Comparison of ENCODE assay signal across 1 cellular context in the genomic region with DNA sequence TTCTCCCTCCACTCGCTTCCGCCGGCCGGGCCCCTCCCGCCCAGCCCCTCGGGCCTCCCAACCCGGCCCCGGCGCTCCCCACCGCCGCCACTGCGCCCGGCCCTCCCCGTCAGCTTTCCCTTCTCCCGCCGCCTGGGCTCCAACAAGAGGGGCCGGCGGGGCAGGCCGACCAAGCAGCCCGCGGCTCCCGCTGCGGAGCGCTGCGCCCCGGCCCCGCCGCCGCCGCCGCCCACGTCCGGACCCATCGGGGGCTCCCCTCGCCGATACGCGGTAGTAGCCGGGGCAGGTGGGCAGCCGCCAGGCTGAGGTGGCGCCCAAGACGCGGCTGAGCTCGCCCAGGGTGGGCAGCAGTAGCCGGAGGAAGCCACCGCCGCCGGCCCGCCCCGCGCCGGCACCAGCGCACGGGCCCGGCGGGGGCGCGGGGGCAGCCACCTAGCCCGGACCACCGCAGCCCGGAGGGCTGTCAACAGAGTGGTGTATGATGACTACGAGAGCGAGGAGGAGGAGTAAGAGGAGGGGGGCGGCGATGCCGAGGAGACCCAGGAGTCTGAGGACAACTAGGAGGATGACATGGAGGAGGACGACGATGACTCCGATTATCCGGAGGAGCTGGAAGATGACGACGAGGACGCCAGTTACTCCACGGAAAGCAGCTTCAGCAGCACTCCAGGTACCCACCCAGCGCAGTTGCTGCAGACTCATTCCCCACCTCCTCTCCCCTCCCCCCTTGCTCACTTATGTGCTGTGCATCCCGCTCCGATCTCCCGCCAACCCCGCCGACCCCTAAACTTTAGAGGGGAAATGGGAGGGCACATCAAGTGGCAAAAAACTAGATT.
TF ChIP-seq lines count a peak whose summit lies in the region.

No MANE protein-coding gene starts in this region.

TF ChIP-seq in K562, 482 proteins besides CTCF, POLR2A, EP300 and RAD21 (continued from another document):
- TF ChIP-seq, protein P1, sequence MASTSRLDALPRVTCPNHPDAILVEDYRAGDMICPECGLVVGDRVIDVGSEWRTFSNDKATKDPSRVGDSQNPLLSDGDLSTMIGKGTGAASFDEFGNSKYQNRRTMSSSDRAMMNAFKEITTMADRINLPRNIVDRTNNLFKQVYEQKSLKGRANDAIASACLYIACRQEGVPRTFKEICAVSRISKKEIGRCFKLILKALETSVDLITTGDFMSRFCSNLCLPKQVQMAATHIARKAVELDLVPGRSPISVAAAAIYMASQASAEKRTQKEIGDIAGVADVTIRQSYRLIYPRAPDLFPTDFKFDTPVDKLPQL (IDR thresholded peaks at IDR 0.05; ENCODE audit: extremely low read depth, insufficient read length): no peak
- TF ChIP-seq ZNF239 (CRISPR knock-in tag; IDR thresholded peaks at IDR 0.05) (no peak), NR1H2 (CRISPR knock-in tag; IDR thresholded peaks at IDR 0.05) (no peak), ZNF224 (CRISPR knock-in tag; IDR thresholded peaks at IDR 0.05) (no peak), CBFA2T3 (IDR thresholded peaks at IDR 0.05) (no peak), HDGF (IDR thresholded peaks at IDR 0.05) (no peak), ZNF316 (IDR thresholded peaks at IDR 0.05) (0 out of 2 replicates have a peak, but pooled peaks have one; percentile 33)
- TF ChIP-seq, protein P2, sequence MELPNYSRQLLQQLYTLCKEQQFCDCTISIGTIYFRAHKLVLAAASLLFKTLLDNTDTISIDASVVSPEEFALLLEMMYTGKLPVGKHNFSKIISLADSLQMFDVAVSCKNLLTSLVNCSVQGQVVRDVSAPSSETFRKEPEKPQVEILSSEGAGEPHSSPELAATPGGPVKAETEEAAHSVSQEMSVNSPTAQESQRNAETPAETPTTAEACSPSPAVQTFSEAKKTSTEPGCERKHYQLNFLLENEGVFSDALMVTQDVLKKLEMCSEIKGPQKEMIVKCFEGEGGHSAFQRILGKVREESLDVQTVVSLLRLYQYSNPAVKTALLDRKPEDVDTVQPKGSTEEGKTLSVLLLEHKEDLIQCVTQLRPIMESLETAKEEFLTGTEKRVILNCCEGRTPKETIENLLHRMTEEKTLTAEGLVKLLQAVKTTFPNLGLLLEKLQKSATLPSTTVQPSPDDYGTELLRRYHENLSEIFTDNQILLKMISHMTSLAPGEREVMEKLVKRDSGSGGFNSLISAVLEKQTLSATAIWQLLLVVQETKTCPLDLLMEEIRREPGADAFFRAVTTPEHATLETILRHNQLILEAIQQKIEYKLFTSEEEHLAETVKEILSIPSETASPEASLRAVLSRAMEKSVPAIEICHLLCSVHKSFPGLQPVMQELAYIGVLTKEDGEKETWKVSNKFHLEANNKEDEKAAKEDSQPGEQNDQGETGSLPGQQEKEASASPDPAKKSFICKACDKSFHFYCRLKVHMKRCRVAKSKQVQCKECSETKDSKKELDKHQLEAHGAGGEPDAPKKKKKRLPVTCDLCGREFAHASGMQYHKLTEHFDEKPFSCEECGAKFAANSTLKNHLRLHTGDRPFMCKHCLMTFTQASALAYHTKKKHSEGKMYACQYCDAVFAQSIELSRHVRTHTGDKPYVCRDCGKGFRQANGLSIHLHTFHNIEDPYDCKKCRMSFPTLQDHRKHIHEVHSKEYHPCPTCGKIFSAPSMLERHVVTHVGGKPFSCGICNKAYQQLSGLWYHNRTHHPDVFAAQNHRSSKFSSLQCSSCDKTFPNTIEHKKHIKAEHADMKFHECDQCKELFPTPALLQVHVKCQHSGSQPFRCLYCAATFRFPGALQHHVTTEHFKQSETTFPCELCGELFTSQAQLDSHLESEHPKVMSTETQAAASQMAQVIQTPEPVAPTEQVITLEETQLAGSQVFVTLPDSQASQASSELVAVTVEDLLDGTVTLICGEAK (IDR thresholded peaks at IDR 0.05): peak; percentile 52
- TF ChIP-seq, protein P2 (CRISPR knock-in tag; IDR thresholded peaks at IDR 0.05): no peak
TF ChIP-seq in K562: peak in this region for 34.
